Comparison of ENCODE assay signal across 9 cellular contexts in the genomic region with DNA sequence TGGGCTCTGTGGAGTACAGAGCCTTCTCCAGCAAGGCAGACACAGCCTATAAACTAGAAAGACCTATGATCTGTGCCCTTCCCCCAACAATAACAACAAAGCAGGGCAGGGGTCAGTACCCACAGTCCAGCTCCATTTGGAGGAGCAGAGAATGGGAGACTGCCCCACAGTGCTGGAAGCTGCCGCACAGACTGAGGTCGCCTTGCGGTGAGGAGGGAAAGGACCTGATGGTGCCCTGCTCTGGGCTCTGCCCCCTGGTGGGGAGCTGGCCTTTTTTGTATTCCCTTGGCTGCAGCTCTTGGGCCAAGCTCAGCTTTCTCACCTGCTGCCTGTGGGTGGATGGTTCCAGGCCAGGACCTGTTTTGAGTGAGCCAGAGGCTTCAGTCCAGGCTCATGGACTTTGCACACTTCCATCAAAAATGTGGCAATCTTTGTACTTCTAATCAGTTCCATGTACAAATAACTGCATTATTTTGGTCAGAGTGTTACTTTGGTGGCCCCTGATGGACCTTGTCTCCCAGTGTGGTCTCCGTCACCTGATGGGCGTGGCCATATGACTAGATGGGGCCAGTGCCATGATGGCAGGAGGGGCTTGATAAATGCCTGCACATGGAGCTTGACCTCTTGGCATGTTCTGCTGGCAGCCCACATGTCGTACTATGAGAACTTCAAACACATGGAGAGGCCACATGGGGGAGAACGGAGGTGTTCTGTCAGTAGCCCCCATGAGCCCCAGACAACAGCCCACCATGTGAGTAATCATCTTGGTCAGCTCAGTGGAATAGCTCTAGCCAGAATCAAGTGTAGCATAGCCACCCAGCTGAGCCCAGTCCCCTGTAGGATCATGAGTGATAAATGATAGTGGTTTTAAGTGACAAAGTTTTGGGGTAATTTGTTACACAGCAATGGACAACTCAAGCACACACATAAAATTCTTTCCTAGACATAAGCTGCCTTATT. TPM values are rescaled to one million over a fixed set of nuclear protein-coding genes. Genes with fewer than 3 reads are reported as not detected.
DNase-seq lines count a peak whose midpoint lies in the region; ATAC-seq and TF ChIP-seq lines count a peak whose summit lies in the region.
"Had no signal": no experiment of that assay in that cellular context is flagged by ENCODE, and none has a peak within 500 bp of the region (broad histone marks: within the 10 kb centered on the region; RNA-seq: fewer than 3 reads in every experiment).

No MANE protein-coding gene starts in this region.

- peaks cover 0 to 43% (median 12%) of the 10 kb centered on the region in 12 donors for H3K4me1 ChIP-seq in heart left ventricle

- H3K9me3 ChIP-seq in heart left ventricle, result no peaks in the 10 kb centered on the region

- ATAC-seq in HG02642 (IDR thresholded peaks at IDR 0.05; ENCODE audit: poor library complexity, unreplicated experiment) (peak; percentile 62), heart left ventricle (peak; percentile 47 to 81 (median 66))

- no peaks in the 10 kb centered on the region for H3K27me3 ChIP-seq in heart left ventricle

- H3K4me3 ChIP-seq in heart left ventricle, result no peak overlapping the region

- peak overlapping the region in 5 of 12 donors; percentile 17 to 39 (median 31) for H3K27ac ChIP-seq in heart left ventricle

- intact Hi-C loops in heart left ventricle (cut with DNase I), result loop anchor here in 1 of 10 donors (1.0 kb wide), 1 partner anchor 21 kb away; no protein-coding TSS in a partner anchor

- H3K36me3 ChIP-seq in heart left ventricle, result peaks cover 0 to 22% (median 12%) of the 10 kb centered on the region in 9 donors

- DNase-seq in DMS53 (lab: John Stamatoyannopoulos, UW) (peak; percentile 72), SHP77 treated with DMSO at 0.1 percent for 48 hours (lab: John Stamatoyannopoulos, UW) (peak; percentile 61), heart left ventricle (peak; percentile 64 to 83 (median 74)), NCI-H2227 treated with DMSO at 0.1 percent for 48 hours (lab: John Stamatoyannopoulos, UW) (no peak), NCI-H187 (lab: John Stamatoyannopoulos, UW) (no peak)
- peak; percentile 23 for DNase-seq in activated gamma-delta T cell treated with anti-CD3 and anti-CD28 coated beads, Interleukin-2, amount 50 U/mL, for 16 hours (ENCODE audit: low read depth)
- DNase-seq in stimulated activated CD4-positive, alpha-beta T cell treated with anti-CD3 and anti-CD28 coated beads, Interleukin-12 subunit alpha, Interleukin-12 subunit beta, amount 100 ng/mL, for 4 hours, result peak; percentile 57

- TF ChIP-seq CTCF in heart left ventricle (IDR thresholded peaks at IDR 0.05), result peak; percentile 49 to 75 (median 68)

- WGBS in heart left ventricle, 4 donors, result 68 to 85% (median 74%) methylated on average over 7 of the region's 7 CpGs

- TF ChIP-seq POLR2A in heart left ventricle (IDR thresholded peaks at IDR 0.05), result no peak

RNA-seq across cellular contexts. Expression of a gene that starts 24.2 kb away (rescaled TPM):
- total RNA-seq in heart left ventricle, result 10 to 100 TPM in 5 of 9 donors, 1 to 10 TPM in 4; 5.6 to 27.9 (median 10.8) TPM
- 10 to 100 TPM in 1 of 2 donors, 1 to 10 TPM in 1; 9.1 to 10.7 TPM for polyA plus RNA-seq in heart left ventricle

RNA-seq across cellular contexts. Expression of a gene that starts 40.0 kb away (rescaled TPM):
- total RNA-seq in heart left ventricle, result 10 to 100 TPM in 6 of 9 donors, 1 to 10 TPM in 3; 8.2 to 25.4 (median 12.1) TPM
- polyA plus RNA-seq in heart left ventricle, result 10 to 100 TPM in 1 of 2 donors, 1 to 10 TPM in 1; 5.7 to 20.0 TPM

RNA-seq across cellular contexts. Expression of a gene that starts 48.7 kb away (rescaled TPM):
- total RNA-seq in heart left ventricle, result 10 to 100 TPM; 15.7 to 84.3 (median 51.3) TPM
- polyA plus RNA-seq in heart left ventricle, result 10 to 100 TPM; 19.4 to 29.0 TPM
- total RNA-seq: T-helper 1 cell treated with Interleukin-12 subunit alpha and Interleukin-12 subunit beta and Interleukin-4 antibody, amounts not matched to agents 30 ng/mL and 1 ng/mL, for 36 hours had no signal

Comparison
In these comparisons a context has a peak if more than half of its experiments do, and no peak if none do; other contexts are left out.
1. DNase-seq: peak in DMS53 (single experiment), SHP77 treated with DMSO at 0.1 percent for 48 hours (single experiment), activated gamma-delta T cell treated with anti-CD3 and anti-CD28 coated beads, Interleukin-2, amount 50 U/mL, for 16 hours (single experiment), heart left ventricle (5 of 5) and stimulated activated CD4-positive, alpha-beta T cell treated with anti-CD3 and anti-CD28 coated beads, Interleukin-12 subunit alpha, Interleukin-12 subunit beta, amount 100 ng/mL, for 4 hours (single experiment); none in NCI-H2227 treated with DMSO at 0.1 percent for 48 hours (single experiment) and NCI-H187 (0 of 2).